10 cellular contexts compared by ENCODE assay signal in the genomic region with DNA sequence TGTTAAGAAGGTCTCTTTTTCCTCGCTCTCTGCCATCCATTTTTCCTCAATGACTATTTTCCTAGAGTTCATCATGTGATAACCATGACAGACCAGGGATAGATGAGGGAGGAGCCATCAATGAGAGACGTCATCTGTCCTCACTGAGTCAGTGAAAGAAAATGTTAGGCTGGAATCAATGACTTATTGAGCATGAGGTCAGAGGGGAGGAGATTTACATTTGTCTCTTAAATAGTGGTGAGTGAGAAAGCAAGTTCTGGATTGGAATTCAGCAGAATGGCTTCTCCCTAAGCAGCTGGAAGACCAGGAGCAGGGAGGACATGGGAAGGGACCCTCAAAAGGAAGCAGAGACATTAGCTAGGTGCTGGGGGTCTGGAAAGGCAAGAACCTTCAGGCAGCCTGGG. TPM values are rescaled to one million over a fixed set of nuclear protein-coding genes. Genes with fewer than 3 reads are reported as not detected.
DNase-seq lines count a peak whose midpoint lies in the region; ATAC-seq and TF ChIP-seq lines count a peak whose summit lies in the region.
"Had no signal": no experiment of that assay in that cellular context is flagged by ENCODE, and none has a peak within 500 bp of the region (broad histone marks: within the 10 kb centered on the region; RNA-seq: fewer than 3 reads in every experiment).

No MANE protein-coding gene starts in this region.

- H3K27ac ChIP-seq in HUES48 (ENCODE audit: low read depth, low read length) (peak overlapping the region; percentile 43), brain microvascular endothelial cell (peak overlapping the region; percentile 69), tibial artery (no peak overlapping the region)
- H3K27ac ChIP-seq: lower lobe of right lung had no signal

- H3K36me3 ChIP-seq in BJ (ENCODE audit: control insufficient read depth, insufficient read depth, low read length): no peaks in the 10 kb centered on the region
- no peaks in the 10 kb centered on the region for H3K36me3 ChIP-seq in HUES48 (ENCODE audit: control insufficient read depth, insufficient read depth, low read length)
- no peaks in the 10 kb centered on the region for H3K36me3 ChIP-seq in brain microvascular endothelial cell (replicated peaks)
- H3K36me3 ChIP-seq in tibial artery: no peaks in the 10 kb centered on the region
- H3K36me3 ChIP-seq: lower lobe of right lung had no signal

- no peak overlapping the region for H3K4me3 ChIP-seq in BJ (ENCODE audit: low read depth, low read length)
- H3K4me3 ChIP-seq in HUES48 (ENCODE audit: low read depth, low read length): no peak overlapping the region
- H3K4me3 ChIP-seq in brain microvascular endothelial cell (ENCODE audit: low read depth, low read length): no peak overlapping the region
- no peak overlapping the region for H3K4me3 ChIP-seq in tibial artery
- H3K4me3 ChIP-seq: lower lobe of right lung had no signal

- POLR2A ChIA-PET in BJ (lab: Charles Lee): no interaction called here

- no peaks in the 10 kb centered on the region for H3K27me3 ChIP-seq in BJ (ENCODE audit: control insufficient read depth, insufficient read depth, low read length)
- H3K27me3 ChIP-seq in HUES48 (ENCODE audit: control insufficient read depth, insufficient read depth, low read length): no peaks in the 10 kb centered on the region
- no peaks in the 10 kb centered on the region for H3K27me3 ChIP-seq in brain microvascular endothelial cell (replicated peaks)
- H3K27me3 ChIP-seq in tibial artery: no peaks in the 10 kb centered on the region

- in situ Hi-C loops in brain microvascular endothelial cell (cut with HindIII; ENCODE audit: low pct_ligation_motif_present, low sequenced_read_pairs): no loop called here

- no peak for ATAC-seq in HG03442 (IDR thresholded peaks at IDR 0.05; ENCODE audit: unreplicated experiment)
- ATAC-seq: lower lobe of right lung had no signal

- H3K4me1 ChIP-seq in HUES48 (ENCODE audit: control insufficient read depth, insufficient read depth, low read length) (0 out of 2 replicates have a peak, but pooled peaks cover 8% of the 10 kb centered on the region), tibial artery (peaks cover 0 to 20% (median 7%) of the 10 kb centered on the region in 4 donors)

- intact Hi-C loops in tibial artery (cut with DNase I; ENCODE audit: low total_unique reads): no loop called here

- no peak overlapping the region for H3K9ac ChIP-seq in HUES48 (ENCODE audit: low read depth, low read length)

- no peaks in the 10 kb centered on the region for H3K9me3 ChIP-seq in HUES48 (ENCODE audit: control insufficient read depth, insufficient read depth, low read length)
- H3K9me3 ChIP-seq in tibial artery: no peaks in the 10 kb centered on the region
- H3K9me3 ChIP-seq: lower lobe of right lung had no signal

- TF ChIP-seq CTCF in BJ (IDR thresholded peaks at IDR 0.05; ENCODE audit: insufficient read depth, low read depth, low read length): no peak
- TF ChIP-seq CTCF in brain microvascular endothelial cell (IDR thresholded peaks at IDR 0.05; ENCODE audit: low read depth, low read length, missing control alignments): no peak
- no peak for TF ChIP-seq CTCF in tibial artery (IDR thresholded peaks at IDR 0.05)

- DNase-seq in BJ (ENCODE audit: low read depth): peak; percentile 87
- DNase-seq in brain microvascular endothelial cell: peak; percentile 97
- DNase-seq in myocyte (ENCODE audit: low read depth): peak; percentile 48
- DNase-seq in stimulated activated CD4-positive, alpha-beta T cell treated with anti-CD3 and anti-CD28 coated beads, Interleukin-15, amount 100 ng/mL, for 24 hours: no peak
- no peak for DNase-seq in tibial artery
- DNase-seq in globus pallidus (ENCODE audit: low spot score): no peak
- DNase-seq: activated naive CD4-positive, alpha-beta T cell treated with anti-CD3 and anti-CD28 coated beads, Interleukin-2, amount 10 ng/mL, durations not matched to agents 7 days and 5 days; lower lobe of right lung had no signal

- CTCF ChIA-PET in BJ (lab: Yijun Ruan, JAX): interaction anchor here (0.6 to 6.1 kb wide), 6 partner anchors 10 to 688 kb away, joined by 3 to 34 read pairs (median 8); partner anchors contain the start of gene USP3

RNA-seq across cellular contexts. Expression of gene USP3, which starts 28.2 kb away (rescaled TPM):
- 13.3 and 17.2 TPM in 2 replicates for polyA plus RNA-seq in BJ (2011; rRNA removed)
- polyA minus RNA-seq in BJ (2011; rRNA and poly(A)+ RNA removed): 21.8 and 22.7 TPM in 2 replicates
- total RNA-seq in myocyte: 27.1 and 28.6 TPM in 2 replicates
- polyA plus RNA-seq in myocyte (2012): 13.9 TPM

Comparison
In these comparisons a context has a peak if more than half of its experiments do, and no peak if none do; other contexts are left out.
1. DNase-seq: peak in BJ (single experiment), brain microvascular endothelial cell (single experiment) and myocyte (single experiment); none in stimulated activated CD4-positive, alpha-beta T cell treated with anti-CD3 and anti-CD28 coated beads, Interleukin-15, amount 100 ng/mL, for 24 hours (single experiment), tibial artery (0 of 2) and globus pallidus (single experiment).
2. H3K27ac ChIP-seq: peak in HUES48 (single experiment) and brain microvascular endothelial cell (single experiment); none in tibial artery (0 of 2).